Comparison of ENCODE assay signal across 1 cellular context in genomic region chr6:2921520-2922115, GRCh38.
TF ChIP-seq lines count a peak whose summit lies in the region.

No MANE protein-coding gene starts in this region.

TF ChIP-seq in K562, 482 proteins besides CTCF, POLR2A, EP300 and RAD21 (continued from another document):
- TF ChIP-seq, protein P1, sequence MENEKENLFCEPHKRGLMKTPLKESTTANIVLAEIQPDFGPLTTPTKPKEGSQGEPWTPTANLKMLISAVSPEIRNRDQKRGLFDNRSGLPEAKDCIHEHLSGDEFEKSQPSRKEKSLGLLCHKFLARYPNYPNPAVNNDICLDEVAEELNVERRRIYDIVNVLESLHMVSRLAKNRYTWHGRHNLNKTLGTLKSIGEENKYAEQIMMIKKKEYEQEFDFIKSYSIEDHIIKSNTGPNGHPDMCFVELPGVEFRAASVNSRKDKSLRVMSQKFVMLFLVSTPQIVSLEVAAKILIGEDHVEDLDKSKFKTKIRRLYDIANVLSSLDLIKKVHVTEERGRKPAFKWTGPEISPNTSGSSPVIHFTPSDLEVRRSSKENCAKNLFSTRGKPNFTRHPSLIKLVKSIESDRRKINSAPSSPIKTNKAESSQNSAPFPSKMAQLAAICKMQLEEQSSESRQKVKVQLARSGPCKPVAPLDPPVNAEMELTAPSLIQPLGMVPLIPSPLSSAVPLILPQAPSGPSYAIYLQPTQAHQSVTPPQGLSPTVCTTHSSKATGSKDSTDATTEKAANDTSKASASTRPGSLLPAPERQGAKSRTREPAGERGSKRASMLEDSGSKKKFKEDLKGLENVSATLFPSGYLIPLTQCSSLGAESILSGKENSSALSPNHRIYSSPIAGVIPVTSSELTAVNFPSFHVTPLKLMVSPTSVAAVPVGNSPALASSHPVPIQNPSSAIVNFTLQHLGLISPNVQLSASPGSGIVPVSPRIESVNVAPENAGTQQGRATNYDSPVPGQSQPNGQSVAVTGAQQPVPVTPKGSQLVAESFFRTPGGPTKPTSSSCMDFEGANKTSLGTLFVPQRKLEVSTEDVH (IDR thresholded peaks at IDR 0.05; ENCODE audit: low read depth, partially characterized antibody), result no peak
